Comparison of ENCODE assay signal across 28 cellular contexts in genomic region chr12:15717940-15718567, GRCh38.
A peak's percentile ranks its signal among the peaks of the same experiment; 100 is the strongest.
DNase-seq lines count a peak whose midpoint lies in the region; ATAC-seq and TF ChIP-seq lines count a peak whose summit lies in the region.
"Had no signal": no experiment of that assay in that cellular context is flagged by ENCODE, and none has a peak within 500 bp of the region (broad histone marks: within the 10 kb centered on the region; RNA-seq: fewer than 3 reads in every experiment).

No MANE protein-coding gene starts in this region.

- POLR2A ChIA-PET in HCT116 (lab: Charles Lee) (no interaction called here), PC-9 (lab: Charles Lee; ENCODE audit: unreplicated experiment) (no interaction called here)

- DNase-seq in HCT116 (ENCODE audit: low read depth, low spot score) = peak; percentile 40
- no peak for DNase-seq in PC-9
- DNase-seq in kidney tubule cell (ENCODE audit: low spot score) = peak; percentile 57
- DNase-seq in dorsolateral prefrontal cortex = no peak
- no peak for DNase-seq in stimulated activated CD4-positive, alpha-beta T cell treated with anti-CD3 and anti-CD28 coated beads, Interleukin-4, amount 100 ng/mL, for 24 hours
- DNase-seq: activated CD4-positive, alpha-beta T cell treated with anti-CD3 and anti-CD28 coated beads, Interleukin-2, amount 10 ng/mL, durations not matched to agents 24 days and 14 days; activated CD8-positive, alpha-beta memory T cell treated with anti-CD3 and anti-CD28 coated beads, Interleukin-2, amount 10 ng/mL, durations not matched to agents 7 days and 5 days; aorta; caudate nucleus; CD4-positive, CD25-positive, alpha-beta regulatory T cell; EL; midbrain; MV-4-11; NCI-H187; NCI-H2227 treated with DMSO at 0.1 percent for 48 hours; NCI-H748 treated with DMSO at 0.1 percent for 48 hours; right lobe of liver; stimulated activated CD4-positive, alpha-beta T cell treated with anti-CD3 and anti-CD28 coated beads, Interleukin-15, amount 100 ng/mL, for 24 hours; stimulated activated naive CD8-positive, alpha-beta T cell treated with anti-CD3 and anti-CD28 coated beads, Interleukin-15, amount 100 ng/mL, for 72 hours; WERI-Rb-1 had no signal

- ATAC-seq in HCT116 (peak; percentile 58), HG03565 (IDR thresholded peaks at IDR 0.05; ENCODE audit: unreplicated experiment) (no peak)
- ATAC-seq: activated CD8-positive, alpha-beta memory T cell treated with anti-CD3 and anti-CD28 coated beads, Interleukin-2, amount 10 ng/mL, durations not matched to agents 7 days and 5 days; left lobe of liver; natural killer cell treated with Interleukin-12 subunit alpha and Interleukin-12 subunit beta and Interleukin-15 and Interleukin-18, amount 100 ng/mL, for 72 hours; right lobe of liver; Right ventricle myocardium inferior; stimulated activated naive CD8-positive, alpha-beta T cell treated with anti-CD3 and anti-CD28 coated beads, Interleukin-15, amount 100 ng/mL, for 72 hours had no signal

- H3K4me1 ChIP-seq in HCT116 (ENCODE audit: control insufficient read depth in 1 of 2, insufficient read depth in 2 of 2, low read length in 2 of 2) (peaks cover 28 to 78% of the 10 kb centered on the region in 2 experiments), PC-9 (replicated peaks; ENCODE audit: insufficient read depth) (peaks cover 29% of the 10 kb centered on the region), subcutaneous abdominal adipose tissue (ENCODE audit: control insufficient read depth in 5 of 5, insufficient read depth in 5 of 5, low read length in 5 of 5) (peaks cover 1 to 35% (median 33%) of the 10 kb centered on the region in 5 donors)
- H3K4me1 ChIP-seq: parathyroid adenoma had no signal

- H2AFZ ChIP-seq in HCT116 (ENCODE audit: low read depth, low read length, poor library complexity, severe bottlenecking) (no peak overlapping the region), PC-9 (no peak overlapping the region)
- H2AFZ ChIP-seq: parathyroid adenoma had no signal

- H3K4me3 ChIP-seq in HCT116 (replicated peaks in 1 of 2; ENCODE audit: low read depth in 1 of 2, low read length in 2 of 2) (peak overlapping the region in 1 of 2 experiments; percentile 19; a peak in 2 of 4 replicates), PC-9 (no peak overlapping the region), subcutaneous abdominal adipose tissue (ENCODE audit: low read depth in 1 of 5, low read length in 5 of 5) (no peak overlapping the region), dorsolateral prefrontal cortex (no peak overlapping the region)
- H3K4me3 ChIP-seq: right lobe of liver, tibial nerve had no signal

- no peaks in the 10 kb centered on the region for H3K9me3 ChIP-seq in HCT116 (ENCODE audit: control insufficient read depth in 1 of 2, insufficient read depth in 1 of 2, low read depth in 1 of 2, low read length in 2 of 2)
- no peaks in the 10 kb centered on the region; the same call in 1 of the 2 replicates for H3K9me3 ChIP-seq in PC-9 (ENCODE audit: insufficient read depth, low read depth)
- no peaks in the 10 kb centered on the region for H3K9me3 ChIP-seq in subcutaneous abdominal adipose tissue (ENCODE audit: control insufficient read depth in 5 of 5, low read length in 5 of 5)
- H3K9me3 ChIP-seq: right lobe of liver, tibial nerve had no signal

- CTCF ChIA-PET in HCT116 (lab: Charles Lee) = interaction anchor here (1.3 kb wide), 1 partner anchor 133 kb away, joined by 3 read pairs; no protein-coding TSS in a partner anchor
- CTCF ChIA-PET in PC-9 (lab: Charles Lee) = interaction anchor here (0.6 kb wide), 2 partner anchors 57 to 834 kb away, joined by 3 to 5 read pairs; no protein-coding TSS in a partner anchor

- no peaks in the 10 kb centered on the region for H3F3A ChIP-seq in PC-9 (ENCODE audit: insufficient read depth, low read depth)

- TF ChIP-seq RAD21 in HCT116 (IDR thresholded peaks at IDR 0.05; ENCODE audit: low read depth) = no peak

- H3K9ac ChIP-seq in HCT116 (ENCODE audit: low read length) = peak overlapping the region; percentile 21
- H3K9ac ChIP-seq in subcutaneous abdominal adipose tissue (ENCODE audit: low read length in 5 of 5) = no peak overlapping the region
- H3K9ac ChIP-seq: KMS-11, parathyroid adenoma had no signal

- no peak overlapping the region for H3K27ac ChIP-seq in HCT116 (ENCODE audit: low read depth, low read length)
- peak overlapping the region; percentile 2; the same call in 1 of the 2 replicates for H3K27ac ChIP-seq in PC-9
- H3K27ac ChIP-seq in subcutaneous abdominal adipose tissue (ENCODE audit: low read depth, low read length) = peak overlapping the region; percentile 4
- no peak overlapping the region for H3K27ac ChIP-seq in dorsolateral prefrontal cortex
- H3K27ac ChIP-seq: KMS-11, parathyroid adenoma, right lobe of liver, WERI-Rb-1 had no signal

- H3K27me3 ChIP-seq in HCT116 (ENCODE audit: insufficient read depth, low read length) = no peaks in the 10 kb centered on the region
- no peaks in the 10 kb centered on the region for H3K27me3 ChIP-seq in PC-9 (ENCODE audit: insufficient read depth, low read depth)
- no peaks in the 10 kb centered on the region for H3K27me3 ChIP-seq in subcutaneous abdominal adipose tissue (ENCODE audit: control insufficient read depth in 5 of 5, insufficient read depth in 4 of 5, low read length in 5 of 5)
- H3K27me3 ChIP-seq in dorsolateral prefrontal cortex = no peaks in the 10 kb centered on the region
- H3K27me3 ChIP-seq: right lobe of liver, tibial nerve had no signal

- RAD21 ChIA-PET in HCT116 (lab: Charles Lee; ENCODE audit: low non-redundant PET in 1 of 2, low total read pairs in 2 of 2, uncharacterized antibody in 2 of 2, unreplicated experiment in 2 of 2) = no interaction called here

- TF ChIP-seq POLR2A in HCT116 (IDR thresholded peaks at IDR 0.05; ENCODE audit: borderline replicate concordance, extremely low read depth, insufficient read depth, insufficient read length) = no peak

- TF ChIP-seq CTCF in HCT116 (IDR thresholded peaks at IDR 0.05 in 2 of 3, conservative IDR thresholded peaks at IDR 0.05 in 1 of 3; ENCODE audit: borderline replicate concordance in 1 of 3, insufficient read depth in 1 of 3, low read depth in 2 of 3, low read length in 2 of 3) = no peak
- TF ChIP-seq CTCF in PC-9 (conservative IDR thresholded peaks at IDR 0.05) = no peak
- no peak for TF ChIP-seq CTCF in dorsolateral prefrontal cortex (IDR thresholded peaks at IDR 0.05 in 54 of 56, conservative IDR thresholded peaks at IDR 0.05 in 2 of 56; ENCODE audit: low read depth in 1 of 56, partially characterized antibody in 56 of 56)

- no peaks in the 10 kb centered on the region for H4K20me1 ChIP-seq in HCT116 (ENCODE audit: insufficient read depth)
- H4K20me1 ChIP-seq in PC-9 (ENCODE audit: insufficient read depth) = no peaks in the 10 kb centered on the region

- H3K79me2 ChIP-seq in HCT116 (ENCODE audit: insufficient read depth, low read length) = peaks cover 89% of the 10 kb centered on the region
- peaks cover 88% of the 10 kb centered on the region for H3K79me2 ChIP-seq in PC-9 (ENCODE audit: low read depth)
- H3K79me2 ChIP-seq: parathyroid adenoma had no signal

- intact Hi-C loops in HCT116 (cut with micrococcal nuclease) (no loop called here), PC-9 (cut with micrococcal nuclease; ENCODE audit: unreplicated experiment) (no loop called here), dorsolateral prefrontal cortex (cut with DNase I) (no loop called here)

- H3K9me2 ChIP-seq in HCT116 (ENCODE audit: insufficient read depth) (no peaks in the 10 kb centered on the region), PC-9 (ENCODE audit: insufficient read depth) (no peaks in the 10 kb centered on the region)

- H3K36me3 ChIP-seq in HCT116 (ENCODE audit: control insufficient read depth in 1 of 2, insufficient read depth in 2 of 2, low read length in 2 of 2) (no peaks in the 10 kb centered on the region), PC-9 (ENCODE audit: low read depth) (no peaks in the 10 kb centered on the region), subcutaneous abdominal adipose tissue (ENCODE audit: control insufficient read depth in 5 of 5, insufficient read depth in 5 of 5, low read length in 5 of 5) (peaks cover 0 to 2% (median 0%) of the 10 kb centered on the region in 5 donors)
- H3K36me3 ChIP-seq: right lobe of liver, tibial nerve, WERI-Rb-1 had no signal

- BruUV-seq in HCT116 (replicated peaks; lab: Mats Ljungman, UMichigan) = no TSS peak
- BruUV-seq in PC-9 (replicated peaks; lab: Mats Ljungman, UMichigan) = no TSS peak

- H3K4me2 ChIP-seq in HCT116 (ENCODE audit: low read length) (peak overlapping the region; percentile 61), PC-9 (peak overlapping the region; percentile 28; the same call in 1 of the 2 replicates)
- H3K4me2 ChIP-seq: KMS-11 had no signal

TF ChIP-seq in HCT116, 20 proteins besides CTCF, POLR2A, EP300 and RAD21:
- TF ChIP-seq MAX (IDR thresholded peaks at IDR 0.05) = no peak
- TF ChIP-seq EZH2phosphoT487 (IDR thresholded peaks at IDR 0.05; ENCODE audit: borderline replicate concordance) = no peak
- no peak for TF ChIP-seq ATF3 (IDR thresholded peaks at IDR 0.05)
- no peak for TF ChIP-seq EZH2 (IDR thresholded peaks at IDR 0.05)
- TF ChIP-seq FOSL1 (IDR thresholded peaks at IDR 0.05; ENCODE audit: low read depth) = peak; percentile 61
- TF ChIP-seq TCF7L2 (IDR thresholded peaks at IDR 0.05; ENCODE audit: borderline replicate concordance, extremely low read depth, insufficient read depth, insufficient read length) = no peak
- TF ChIP-seq POLR2AphosphoS5 (IDR thresholded peaks at IDR 0.05; ENCODE audit: low read depth, low read length) = no peak
- TF ChIP-seq CBX3 (IDR thresholded peaks at IDR 0.05; ENCODE audit: low read depth) = peak; percentile 59; the same call in 1 of the 2 replicates
- TF ChIP-seq ZNF274 (IDR thresholded peaks at IDR 0.05; ENCODE audit: low read depth, low read length) = no peak
- TF ChIP-seq EGR1 (IDR thresholded peaks at IDR 0.05; ENCODE audit: low read depth) = no peak
- TF ChIP-seq CEBPB (IDR thresholded peaks at IDR 0.05; ENCODE audit: low read depth) = no peak
- TF ChIP-seq JUND (IDR thresholded peaks at IDR 0.05) = 0 out of 2 replicates have a peak, but pooled peaks have one; percentile 41
- TF ChIP-seq SRF (IDR thresholded peaks at IDR 0.05; ENCODE audit: low read depth) = no peak
- TF ChIP-seq SP1 (IDR thresholded peaks at IDR 0.05; ENCODE audit: low read depth) = peak; percentile 21
TF ChIP-seq in HCT116: peak in this region for 4.

Comparison
In these comparisons a context has a peak if more than half of its experiments do, and no peak if none do; other contexts are left out.
1. DNase-seq: peak in HCT116 (single experiment) and kidney tubule cell (single experiment); none in PC-9 (0 of 2), dorsolateral prefrontal cortex (0 of 10) and stimulated activated CD4-positive, alpha-beta T cell treated with anti-CD3 and anti-CD28 coated beads, Interleukin-4, amount 100 ng/mL, for 24 hours (single experiment).
2. H3K27ac ChIP-seq: peak in PC-9 (single experiment) and subcutaneous abdominal adipose tissue (single experiment); none in HCT116 (single experiment) and dorsolateral prefrontal cortex (0 of 59).